ENCODE assay signal across 1 cellular context in the genomic region with DNA sequence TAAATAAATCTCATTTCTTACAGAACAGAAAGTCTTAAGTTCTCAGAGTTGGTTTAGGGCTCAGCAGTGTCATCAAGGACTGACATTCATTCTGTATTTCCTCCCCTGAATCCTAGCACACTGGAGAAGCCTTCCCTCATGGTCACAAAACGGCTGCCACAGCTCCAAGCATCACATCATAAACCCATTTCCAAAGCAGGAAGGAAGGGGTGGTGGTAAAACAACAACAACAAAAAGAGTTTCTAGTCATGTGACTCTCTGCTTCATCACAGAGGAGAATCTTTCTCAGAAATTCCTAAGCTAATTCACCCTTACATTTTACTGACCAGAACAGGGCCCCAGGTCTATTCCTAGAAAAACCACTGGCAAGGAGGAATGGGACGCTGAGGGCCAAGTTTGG.
TF ChIP-seq lines count a peak whose summit lies in the region.

No MANE protein-coding gene starts in this region.

TF ChIP-seq in HEK293, 187 proteins besides CTCF, POLR2A, EP300 and RAD21 (continued from another document):
- TF ChIP-seq, protein P1, sequence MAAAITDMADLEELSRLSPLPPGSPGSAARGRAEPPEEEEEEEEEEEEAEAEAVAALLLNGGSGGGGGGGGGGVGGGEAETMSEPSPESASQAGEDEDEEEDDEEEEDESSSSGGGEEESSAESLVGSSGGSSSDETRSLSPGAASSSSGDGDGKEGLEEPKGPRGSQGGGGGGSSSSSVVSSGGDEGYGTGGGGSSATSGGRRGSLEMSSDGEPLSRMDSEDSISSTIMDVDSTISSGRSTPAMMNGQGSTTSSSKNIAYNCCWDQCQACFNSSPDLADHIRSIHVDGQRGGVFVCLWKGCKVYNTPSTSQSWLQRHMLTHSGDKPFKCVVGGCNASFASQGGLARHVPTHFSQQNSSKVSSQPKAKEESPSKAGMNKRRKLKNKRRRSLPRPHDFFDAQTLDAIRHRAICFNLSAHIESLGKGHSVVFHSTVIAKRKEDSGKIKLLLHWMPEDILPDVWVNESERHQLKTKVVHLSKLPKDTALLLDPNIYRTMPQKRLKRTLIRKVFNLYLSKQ (tag by site-specific recombination; IDR thresholded peaks at IDR 0.05; ENCODE audit: borderline replicate concordance) = no peak
- TF ChIP-seq, protein P2, sequence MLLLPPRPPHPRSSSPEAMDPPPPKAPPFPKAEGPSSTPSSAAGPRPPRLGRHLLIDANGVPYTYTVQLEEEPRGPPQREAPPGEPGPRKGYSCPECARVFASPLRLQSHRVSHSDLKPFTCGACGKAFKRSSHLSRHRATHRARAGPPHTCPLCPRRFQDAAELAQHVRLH (tag by site-specific recombination; IDR thresholded peaks at IDR 0.05) = 0 out of 2 replicates have a peak, but pooled peaks have one; percentile 15
- TF ChIP-seq HOXD13 (CRISPR knock-in tag; IDR thresholded peaks at IDR 0.05; ENCODE audit: borderline replicate concordance) (no peak), ZNF266 (tag by site-specific recombination; IDR thresholded peaks at IDR 0.05; ENCODE audit: low read depth) (no peak), SETDB1 (IDR thresholded peaks at IDR 0.05; ENCODE audit: insufficient read length, low read length) (peak; percentile 83), ZNF670 (tag by site-specific recombination; IDR thresholded peaks at IDR 0.05; ENCODE audit: low read depth) (no peak), ZNF768 (tag by site-specific recombination; IDR thresholded peaks at IDR 0.05) (no peak), ZNF37A (tag by site-specific recombination; IDR thresholded peaks at IDR 0.05) (no peak), ZNF239 (tag by site-specific recombination; IDR thresholded peaks at IDR 0.05) (no peak), ZNF391 (tag by site-specific recombination; IDR thresholded peaks at IDR 0.05; ENCODE audit: borderline replicate concordance, low read depth) (no peak)
- TF ChIP-seq, protein P3, sequence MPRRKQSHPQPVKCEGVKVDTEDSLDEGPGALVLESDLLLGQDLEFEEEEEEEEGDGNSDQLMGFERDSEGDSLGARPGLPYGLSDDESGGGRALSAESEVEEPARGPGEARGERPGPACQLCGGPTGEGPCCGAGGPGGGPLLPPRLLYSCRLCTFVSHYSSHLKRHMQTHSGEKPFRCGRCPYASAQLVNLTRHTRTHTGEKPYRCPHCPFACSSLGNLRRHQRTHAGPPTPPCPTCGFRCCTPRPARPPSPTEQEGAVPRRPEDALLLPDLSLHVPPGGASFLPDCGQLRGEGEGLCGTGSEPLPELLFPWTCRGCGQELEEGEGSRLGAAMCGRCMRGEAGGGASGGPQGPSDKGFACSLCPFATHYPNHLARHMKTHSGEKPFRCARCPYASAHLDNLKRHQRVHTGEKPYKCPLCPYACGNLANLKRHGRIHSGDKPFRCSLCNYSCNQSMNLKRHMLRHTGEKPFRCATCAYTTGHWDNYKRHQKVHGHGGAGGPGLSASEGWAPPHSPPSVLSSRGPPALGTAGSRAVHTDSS (tag by site-specific recombination; IDR thresholded peaks at IDR 0.05) = no peak
- TF ChIP-seq, protein P4, sequence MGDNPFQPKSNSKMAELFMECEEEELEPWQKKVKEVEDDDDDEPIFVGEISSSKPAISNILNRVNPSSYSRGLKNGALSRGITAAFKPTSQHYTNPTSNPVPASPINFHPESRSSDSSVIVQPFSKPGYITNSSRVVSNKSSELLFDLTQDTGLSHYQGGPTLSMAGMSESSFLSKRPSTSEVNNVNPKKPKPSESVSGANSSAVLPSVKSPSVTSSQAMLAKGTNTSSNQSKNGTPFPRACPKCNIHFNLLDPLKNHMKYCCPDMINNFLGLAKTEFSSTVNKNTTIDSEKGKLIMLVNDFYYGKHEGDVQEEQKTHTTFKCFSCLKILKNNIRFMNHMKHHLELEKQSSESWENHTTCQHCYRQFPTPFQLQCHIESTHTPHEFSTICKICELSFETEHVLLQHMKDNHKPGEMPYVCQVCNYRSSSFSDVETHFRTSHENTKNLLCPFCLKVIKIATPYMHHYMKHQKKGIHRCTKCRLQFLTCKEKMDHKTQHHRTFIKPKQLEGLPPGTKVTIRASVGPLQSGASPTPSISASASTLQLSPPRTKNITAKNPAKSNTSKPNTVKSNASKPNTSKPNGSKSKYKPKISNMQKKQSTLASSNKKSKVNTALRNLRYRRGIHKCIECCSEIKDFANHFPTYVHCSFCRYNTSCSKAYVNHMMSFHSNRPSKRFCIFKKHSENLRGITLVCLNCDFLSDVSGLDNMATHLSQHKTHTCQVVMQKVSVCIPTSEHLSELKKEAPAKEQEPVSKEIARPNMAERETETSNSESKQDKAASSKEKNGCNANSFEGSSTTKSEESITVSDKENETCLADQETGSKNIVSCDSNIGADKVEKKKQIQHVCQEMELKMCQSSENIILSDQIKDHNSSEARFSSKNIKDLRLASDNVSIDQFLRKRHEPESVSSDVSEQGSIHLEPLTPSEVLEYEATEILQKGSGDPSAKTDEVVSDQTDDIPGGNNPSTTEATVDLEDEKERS (tag by site-specific recombination; IDR thresholded peaks at IDR 0.05) = peak; percentile 94
- TF ChIP-seq, protein P5, sequence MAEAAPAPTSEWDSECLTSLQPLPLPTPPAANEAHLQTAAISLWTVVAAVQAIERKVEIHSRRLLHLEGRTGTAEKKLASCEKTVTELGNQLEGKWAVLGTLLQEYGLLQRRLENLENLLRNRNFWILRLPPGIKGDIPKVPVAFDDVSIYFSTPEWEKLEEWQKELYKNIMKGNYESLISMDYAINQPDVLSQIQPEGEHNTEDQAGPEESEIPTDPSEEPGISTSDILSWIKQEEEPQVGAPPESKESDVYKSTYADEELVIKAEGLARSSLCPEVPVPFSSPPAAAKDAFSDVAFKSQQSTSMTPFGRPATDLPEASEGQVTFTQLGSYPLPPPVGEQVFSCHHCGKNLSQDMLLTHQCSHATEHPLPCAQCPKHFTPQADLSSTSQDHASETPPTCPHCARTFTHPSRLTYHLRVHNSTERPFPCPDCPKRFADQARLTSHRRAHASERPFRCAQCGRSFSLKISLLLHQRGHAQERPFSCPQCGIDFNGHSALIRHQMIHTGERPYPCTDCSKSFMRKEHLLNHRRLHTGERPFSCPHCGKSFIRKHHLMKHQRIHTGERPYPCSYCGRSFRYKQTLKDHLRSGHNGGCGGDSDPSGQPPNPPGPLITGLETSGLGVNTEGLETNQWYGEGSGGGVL (tag by site-specific recombination; IDR thresholded peaks at IDR 0.05) = no peak
- TF ChIP-seq, protein P6, sequence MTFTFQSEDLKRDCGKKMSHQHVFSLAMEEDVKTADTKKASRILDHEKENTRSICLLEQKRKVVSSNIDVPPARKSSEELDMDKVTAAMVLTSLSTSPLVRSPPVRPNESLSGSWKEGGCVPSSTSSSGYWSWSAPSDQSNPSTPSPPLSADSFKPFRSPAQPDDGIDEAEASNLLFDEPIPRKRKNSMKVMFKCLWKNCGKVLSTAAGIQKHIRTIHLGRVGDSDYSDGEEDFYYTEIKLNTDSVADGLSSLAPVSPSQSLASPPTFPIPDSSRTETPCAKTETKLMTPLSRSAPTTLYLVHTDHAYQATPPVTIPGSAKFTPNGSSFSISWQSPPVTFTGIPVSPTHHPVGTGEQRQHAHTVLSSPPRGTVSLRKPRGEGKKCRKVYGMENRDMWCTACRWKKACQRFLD (tag by site-specific recombination; IDR thresholded peaks at IDR 0.05) = no peak
